ENCODE assay signal across 8 cellular contexts in the genomic region with DNA sequence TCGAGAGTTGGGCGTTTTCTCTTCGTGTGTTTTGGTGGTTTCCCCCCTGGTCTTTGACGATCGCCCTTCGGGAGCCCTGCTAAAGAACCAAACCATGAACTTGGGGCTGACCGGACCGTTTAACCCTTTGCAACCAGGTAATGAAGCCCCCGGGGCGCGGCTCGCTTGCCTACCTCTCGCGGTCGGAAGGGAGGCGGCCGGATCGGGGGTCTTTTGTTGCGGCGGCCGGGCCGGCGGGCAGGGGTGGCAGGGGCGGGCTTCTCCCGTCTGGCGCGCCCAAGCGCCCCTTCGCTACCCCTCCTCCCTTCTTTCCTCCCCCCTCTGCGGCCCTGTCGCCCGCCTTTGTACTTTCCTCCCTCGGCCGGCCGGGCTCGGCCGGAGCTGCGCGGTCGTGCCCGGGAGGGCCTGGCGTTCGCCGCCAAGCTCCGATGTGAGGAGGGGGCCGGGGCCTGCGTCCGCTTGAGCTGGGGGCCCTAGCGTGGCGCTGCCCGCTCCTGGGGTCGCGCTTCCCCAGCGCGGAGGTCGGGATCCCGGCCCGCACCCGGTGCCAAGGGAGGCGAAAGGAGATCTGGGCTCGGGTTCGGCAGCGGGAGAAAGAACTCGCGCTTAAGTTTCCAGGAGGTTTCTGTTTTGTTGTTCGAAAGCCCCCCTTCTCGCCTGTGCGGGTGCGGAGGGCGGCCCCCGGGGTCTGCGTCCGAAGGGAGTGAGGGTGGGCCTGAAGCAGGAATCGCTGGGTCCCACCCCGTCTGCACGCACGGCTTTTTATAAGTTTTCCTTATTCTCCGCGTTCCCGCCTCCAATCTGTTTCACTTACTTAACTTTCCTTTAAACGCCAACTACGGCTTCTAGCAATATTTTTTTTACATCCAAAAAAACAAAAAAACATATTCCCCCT.
DNase-seq lines count a peak whose midpoint lies in the region; ATAC-seq and TF ChIP-seq lines count a peak whose summit lies in the region.

No MANE protein-coding gene starts in this region.

- H3K9me3 ChIP-seq in upper lobe of right lung, result no peaks in the 10 kb centered on the region

- DNase-seq in NCI-H1694 treated with DMSO at 0.1 percent for 48 hours (lab: John Stamatoyannopoulos, UW), result peak; percentile 46
- no peak for DNase-seq in NCI-H1694 (lab: John Stamatoyannopoulos, UW)
- peak; percentile 27 for DNase-seq in LHCN-M2 (ENCODE audit: low read depth)
- DNase-seq in cardiac fibroblast (ENCODE audit: low read depth in 2 of 2), result peak; percentile 21 to 36
- no peak for DNase-seq in lower leg skin (ENCODE audit: low spot score in 2 of 2)
- DNase-seq in upper lobe of right lung, result peak; percentile 69
- DNase-seq in NCI-H345 (lab: John Stamatoyannopoulos, UW), result no peak

- H3K27me3 ChIP-seq in upper lobe of right lung, result no peaks in the 10 kb centered on the region

- no peak for TF ChIP-seq POLR2A in lower leg skin (IDR thresholded peaks at IDR 0.05)

- intact Hi-C loops in lower leg skin (cut with DNase I; ENCODE audit: low total_unique reads) (loop anchor here (10.0 kb wide), 1 partner anchor 90 kb away; no protein-coding TSS in a partner anchor), upper lobe of right lung (cut with DNase I) (loop anchor here (10.0 kb wide), 1 partner anchor 650 kb away; no protein-coding TSS in a partner anchor)

- peaks cover 6% of the 10 kb centered on the region for H3K36me3 ChIP-seq in upper lobe of right lung

- 0 to 1% methylated on average over 65 to 66 of the region's 82 CpGs for WGBS in lower leg skin, 2 donors

- no peak for TF ChIP-seq CTCF in cardiac fibroblast (IDR thresholded peaks at IDR 0.05; ENCODE audit: low read depth, low read length)
- no peak for TF ChIP-seq CTCF in lower leg skin (IDR thresholded peaks at IDR 0.05)
- TF ChIP-seq CTCF in upper lobe of right lung (IDR thresholded peaks at IDR 0.05), result no peak

- peaks cover 11% of the 10 kb centered on the region for H3K4me1 ChIP-seq in upper lobe of right lung

- ATAC-seq in upper lobe of right lung, result peak; percentile 25
- ATAC-seq in HG02970 (IDR thresholded peaks at IDR 0.05; ENCODE audit: low FRiP score, unreplicated experiment), result no peak

- peak overlapping the region; percentile 79 for H3K27ac ChIP-seq in upper lobe of right lung

- H3K4me3 ChIP-seq in cardiac fibroblast (replicated peaks in 1 of 2; ENCODE audit: low read depth in 2 of 2, low read length in 2 of 2) (peak overlapping the region; percentile 70 to 76), lower leg skin (ENCODE audit: low read depth, poor library complexity, severe bottlenecking) (peak overlapping the region; percentile 91), upper lobe of right lung (peak overlapping the region; percentile 81)

Comparison
In these comparisons a context has a peak if more than half of its experiments do, and no peak if none do; other contexts are left out.
1. DNase-seq: peak in NCI-H1694 treated with DMSO at 0.1 percent for 48 hours (single experiment), LHCN-M2 (single experiment), cardiac fibroblast (2 of 2) and upper lobe of right lung (single experiment); none in NCI-H1694 (single experiment), lower leg skin (0 of 2) and NCI-H345 (single experiment).
2. Peak in every context shown above with its lines, with median percentiles within 50 percentile points of each other: H3K4me3 ChIP-seq.